In the genomic region with DNA sequence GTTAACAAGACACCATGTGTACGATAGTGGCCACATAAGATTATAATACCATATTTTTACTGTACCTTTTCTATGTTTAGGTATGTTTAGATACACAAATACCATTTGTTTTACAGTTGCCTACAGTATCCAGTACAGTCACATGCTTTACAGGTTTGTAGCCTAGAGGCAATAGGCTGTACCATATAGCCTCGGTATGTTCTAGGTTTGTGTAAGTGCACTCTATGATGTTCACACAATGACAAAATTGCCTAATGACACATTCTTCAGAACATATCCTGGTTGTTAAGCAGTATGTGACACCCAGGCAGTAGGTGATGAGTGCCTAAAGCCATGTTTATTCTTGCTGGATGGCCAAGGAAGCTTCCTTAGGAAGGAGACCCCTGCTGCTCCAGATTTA, we compare ENCODE assay signal across 32 cellular contexts.
"Had no signal": no experiment of that assay in that cellular context is flagged by ENCODE, and none has a peak within 500 bp of the region (broad histone marks: within the 10 kb centered on the region; RNA-seq: fewer than 3 reads in every experiment).

No MANE protein-coding gene starts in this region.

- H3K4me1 ChIP-seq: adrenal gland, body of pancreas, breast epithelium had no signal

- H3K36me3 ChIP-seq: adrenal gland, ascending aorta, brain microvascular endothelial cell, breast epithelium, cardiac muscle cell had no signal

- ATAC-seq: activated naive CD4-positive, alpha-beta T cell treated with anti-CD3 and anti-CD28 coated beads, Interleukin-2, amount 50 U/mL, for 72 hours; activated naive CD8-positive, alpha-beta T cell treated with anti-CD3 and anti-CD28 coated beads, Interleukin-2, amount 50 U/mL, for 24 hours; activated T-cell treated with anti-CD3 and anti-CD28 coated beads, Interleukin-2, amount 50 U/mL, for 4 hours; activated T-cell treated with anti-CD3 and anti-CD28 coated beads, Interleukin-2, amount 50 U/mL, for 72 hours; activated T-helper 17 cell treated with anti-CD3 and anti-CD28 coated beads, Interleukin-2, amount 50 U/mL, for 72 hours; body of pancreas had no signal

- DNase-seq: activated effector memory CD4-positive, alpha-beta T cell treated with anti-CD3 and anti-CD28 coated beads, Interleukin-2, amount 50 U/mL, for 16 hours; activated effector memory CD4-positive, alpha-beta T cell treated with Interleukin-2 at 50 U/mL for 16 hours; activated gamma-delta T cell; activated gamma-delta T cell treated with Interleukin-2 at 50 U/mL for 16 hours; activated naive CD4-positive, alpha-beta T cell; activated naive CD4-positive, alpha-beta T cell treated with anti-CD3 and anti-CD28 coated beads for 36 hours; activated naive CD4-positive, alpha-beta T cell treated with anti-CD3 and anti-CD28 coated beads, Interleukin-2, amount 10 ng/mL, durations not matched to agents 7 days and 5 days; activated naive CD4-positive, alpha-beta T cell treated with anti-CD3 and anti-CD28 coated beads, Interleukin-2, amount 50 U/mL, for 16 hours; activated naive CD4-positive, alpha-beta T cell treated with Interleukin-2 at 50 U/mL for 16 hours; activated naive CD8-positive, alpha-beta T cell treated with anti-CD3 and anti-CD28 coated beads for 36 hours; activated naive CD8-positive, alpha-beta T cell treated with anti-CD3 and anti-CD28 coated beads, Interleukin-2, amount 10 ng/mL, durations not matched to agents 7 days and 5 days; activated naive CD8-positive, alpha-beta T cell treated with anti-CD3 and anti-CD28 coated beads, Interleukin-2, amount 50 U/mL, for 24 hours; activated T-cell treated with anti-CD3 and anti-CD28 coated beads, Interleukin-2, amount 50 U/mL, for 1 hour; activated T-cell treated with anti-CD3 and anti-CD28 coated beads, Interleukin-2, amount 50 U/mL, for 24 hours; activated T-cell treated with anti-CD3 and anti-CD28 coated beads, Interleukin-2, amount 50 U/mL, for 4 hours; activated T-cell treated with anti-CD3 and anti-CD28 coated beads, Interleukin-2, amount 50 U/mL, for 48 hours; activated T-cell treated with anti-CD3 and anti-CD28 coated beads, Interleukin-2, amount 50 U/mL, for 72 hours; adrenal gland; amniotic stem cell; amygdala; anterior cingulate cortex; aorta; body of pancreas; brain microvascular endothelial cell; caudate nucleus; central memory CD4-positive, alpha-beta T cell; cerebellar nuclear complex had no signal

- H3K4me3 ChIP-seq: adrenal gland, ascending aorta, body of pancreas, breast epithelium, cardiac muscle cell had no signal

- H3K27me3 ChIP-seq: adrenal gland, ascending aorta, body of pancreas, brain microvascular endothelial cell, breast epithelium, cardiac muscle cell had no signal

- H3K27ac ChIP-seq: adrenal gland, ascending aorta, body of pancreas, brain microvascular endothelial cell, breast epithelium, cardiac muscle cell had no signal

- H3K9me3 ChIP-seq: adrenal gland, ascending aorta, body of pancreas, breast epithelium had no signal
